In the genomic region with DNA sequence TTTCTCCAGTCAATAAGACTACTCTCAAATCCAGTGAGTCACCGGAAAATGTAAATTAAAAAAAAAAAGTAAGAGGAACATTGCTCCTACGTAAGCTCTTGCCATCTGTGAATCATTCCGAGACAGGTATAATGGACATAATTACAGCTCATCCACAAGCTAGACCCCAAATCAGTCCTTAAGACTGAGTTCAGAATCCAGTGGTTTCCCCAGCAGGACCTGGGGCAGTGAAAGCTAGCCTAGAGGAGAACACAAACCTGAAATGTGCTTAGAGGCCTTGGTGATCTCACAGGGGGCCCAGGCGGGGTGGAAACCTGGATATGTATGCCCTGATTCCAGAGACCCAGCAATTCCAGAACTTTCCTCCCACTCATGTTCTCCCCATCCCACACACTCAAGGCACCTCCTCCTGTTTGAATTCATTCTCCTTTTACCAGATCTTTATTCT, we compare ENCODE assay signal across 19 cellular contexts.
DNase-seq lines count a peak whose midpoint lies in the region; ATAC-seq and TF ChIP-seq lines count a peak whose summit lies in the region.
"Had no signal": no experiment of that assay in that cellular context is flagged by ENCODE, and none has a peak within 500 bp of the region (broad histone marks: within the 10 kb centered on the region; RNA-seq: fewer than 3 reads in every experiment).

No MANE protein-coding gene starts in this region.

- ATAC-seq in HG03280 (IDR thresholded peaks at IDR 0.05; ENCODE audit: unreplicated experiment) (no peak), HG03108 (IDR thresholded peaks at IDR 0.05; ENCODE audit: unreplicated experiment) (no peak)
- ATAC-seq: K562; stimulated activated naive CD8-positive, alpha-beta T cell treated with anti-CD3 and anti-CD28 coated beads, Interleukin-15, Interleukin-2, amounts not matched to agents 100 U/mL and 50 U/mL, for 24 hours had no signal

- 85% methylated on average over 4 of the region's 4 CpGs for WGBS in mammary epithelial cell (ENCODE audit: low coverage, missing lambda C conversion rate)

- dilution Hi-C loops in mammary epithelial cell (cut with HindIII; ENCODE audit: low sequenced_read_pairs), result no loop called here

- peak; percentile 74 for DNase-seq in DMS53 (lab: John Stamatoyannopoulos, UW)
- DNase-seq in NCI-H2227 (lab: John Stamatoyannopoulos, UW; ENCODE audit: unreplicated experiment), result peak; percentile 71
- DNase-seq in mammary epithelial cell, result peak; percentile 59
- peak; percentile 33 for DNase-seq in left kidney (ENCODE audit: low read depth, low spot score)
- no peak for DNase-seq in KBM-7
- DNase-seq in hypothalamus (lab: John Stamatoyannopoulos, UW), result no peak
- DNase-seq: activated CD4-positive, alpha-beta T cell treated with anti-CD3 and anti-CD28 coated beads, Interleukin-2, amount 50 U/mL, for 4 hours; activated naive CD8-positive, alpha-beta T cell treated with anti-CD3 and anti-CD28 coated beads, Interleukin-2, amount 10 ng/mL, durations not matched to agents 7 days and 5 days; activated T-cell treated with anti-CD3 and anti-CD28 coated beads, Interleukin-2, amount 50 U/mL, for 48 hours; CD8-positive, alpha-beta memory T cell; cerebellar nuclear complex; GDM1; NCI-H1105 treated with DMSO at 0.1 percent for 48 hours; SJCRH30; spleen; stimulated activated naive CD8-positive, alpha-beta T cell treated with anti-CD3 and anti-CD28 coated beads, Interleukin-15, Interleukin-2, amounts not matched to agents 100 U/mL and 50 U/mL, for 24 hours had no signal

- in situ Hi-C loops in mammary epithelial cell (cut with MboI; ENCODE audit: low sequenced_read_pairs in 2 of 2), result no loop called here
- in situ Hi-C loops in KBM-7 (cut with MboI; ENCODE audit: low pct_unique_long_range_greater_than_20kb, low sequenced_read_pairs), result no loop called here

- no peak overlapping the region for H3K9ac ChIP-seq in mammary epithelial cell (ENCODE audit: insufficient read depth, low read length)

- no peak overlapping the region for H3K4me2 ChIP-seq in mammary epithelial cell (ENCODE audit: insufficient read depth, low read depth, low read length)

- BruUV-seq in mammary epithelial cell (replicated peaks; lab: Mats Ljungman, UMichigan), result no TSS peak

- no peak overlapping the region for H2AFZ ChIP-seq in mammary epithelial cell (ENCODE audit: low read depth, low read length)

- no peaks in the 10 kb centered on the region for H4K20me1 ChIP-seq in mammary epithelial cell (ENCODE audit: insufficient read depth, low read length)

- no peak overlapping the region for H3K27ac ChIP-seq in mammary epithelial cell (ENCODE audit: insufficient read depth, low read depth, low read length)
- H3K27ac ChIP-seq: SJCRH30, spleen had no signal

- H3K4me1 ChIP-seq in mammary epithelial cell (ENCODE audit: insufficient read depth, low read length), result no peaks in the 10 kb centered on the region

- H3K79me2 ChIP-seq in mammary epithelial cell (ENCODE audit: insufficient read depth, low read length), result no peaks in the 10 kb centered on the region

- H3K36me3 ChIP-seq in mammary epithelial cell (ENCODE audit: insufficient read depth, low read length), result no peaks in the 10 kb centered on the region
- H3K36me3 ChIP-seq: SJCRH30, spleen had no signal

- no peak overlapping the region for H3K4me3 ChIP-seq in mammary epithelial cell (replicated peaks in 1 of 3; ENCODE audit: insufficient read depth in 1 of 3, low read depth in 2 of 3, low read length in 3 of 3)
- H3K4me3 ChIP-seq: K562, SJCRH30, spleen had no signal

- no peaks in the 10 kb centered on the region for H3K9me3 ChIP-seq in mammary epithelial cell (replicated peaks; ENCODE audit: insufficient read depth, low read length)
- H3K9me3 ChIP-seq: SJCRH30 had no signal

- TF ChIP-seq CTCF in mammary epithelial cell (conservative IDR thresholded peaks at IDR 0.05 in 1 of 2, IDR thresholded peaks at IDR 0.05 in 1 of 2; ENCODE audit: extremely low read depth in 1 of 2, insufficient read depth in 1 of 2, low read depth in 1 of 2, low read length in 2 of 2), result no peak

- no peaks in the 10 kb centered on the region for H3K27me3 ChIP-seq in mammary epithelial cell (ENCODE audit: insufficient read depth, low read length)
- H3K27me3 ChIP-seq: SJCRH30, spleen had no signal

- CTCF ChIA-PET in mammary epithelial cell (lab: Charles Lee; ENCODE audit: low non-redundant PET), result no interaction called here

- intact Hi-C loops in mammary epithelial cell (cut with micrococcal nuclease), result no loop called here

Comparison
In these comparisons a context has a peak if more than half of its experiments do, and no peak if none do; other contexts are left out.
1. DNase-seq: peak in DMS53 (single experiment), NCI-H2227 (single experiment), mammary epithelial cell (single experiment) and left kidney (single experiment); none in KBM-7 (single experiment) and hypothalamus (0 of 51).